ENCODE assay signal across 2 cellular contexts in the genomic region with DNA sequence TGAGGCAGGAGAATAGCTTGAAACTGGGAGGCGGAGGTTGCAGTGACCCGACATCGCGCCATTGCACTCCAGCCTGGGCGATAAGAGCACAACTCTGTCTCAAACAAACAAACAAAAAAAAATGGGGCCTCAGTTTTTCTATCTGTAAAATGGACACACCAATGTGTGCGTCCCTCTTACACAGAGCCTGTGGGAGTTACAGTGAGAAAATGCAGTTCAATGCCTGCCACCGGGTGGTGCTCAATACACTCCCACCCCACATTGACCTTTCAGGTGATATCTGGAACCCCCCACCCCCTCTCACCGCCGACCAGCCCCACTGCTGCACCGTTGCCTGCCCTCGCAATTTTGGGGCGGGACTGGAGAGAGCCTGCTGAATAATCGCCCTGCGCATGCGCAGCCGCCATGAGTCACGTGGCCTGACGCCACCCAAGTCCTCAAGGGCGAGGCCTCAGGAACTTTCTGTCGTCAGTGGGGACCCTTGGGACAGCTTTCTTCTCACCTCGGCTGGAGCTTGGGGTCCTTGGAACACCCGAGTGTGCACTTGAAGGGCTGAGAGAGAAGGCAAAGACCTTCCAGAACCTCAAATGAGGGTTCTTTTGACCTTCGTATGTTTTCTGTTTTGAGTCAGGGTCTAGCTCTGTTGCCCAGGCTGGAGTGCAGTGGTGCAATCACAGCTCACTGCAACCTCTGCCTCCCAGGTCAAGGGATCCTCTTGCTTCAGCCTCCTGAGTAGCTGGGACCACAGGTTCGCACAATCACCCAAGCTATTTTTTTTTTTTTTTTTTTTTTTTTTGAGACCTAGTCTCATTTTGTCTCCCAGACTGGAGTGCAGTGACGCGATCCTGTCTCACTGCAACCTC.
TF ChIP-seq lines count a peak whose summit lies in the region.

No MANE protein-coding gene starts in this region.

TF ChIP-seq in GM23338, 12 proteins besides CTCF, POLR2A, EP300 and RAD21:
- TF ChIP-seq, protein P1, sequence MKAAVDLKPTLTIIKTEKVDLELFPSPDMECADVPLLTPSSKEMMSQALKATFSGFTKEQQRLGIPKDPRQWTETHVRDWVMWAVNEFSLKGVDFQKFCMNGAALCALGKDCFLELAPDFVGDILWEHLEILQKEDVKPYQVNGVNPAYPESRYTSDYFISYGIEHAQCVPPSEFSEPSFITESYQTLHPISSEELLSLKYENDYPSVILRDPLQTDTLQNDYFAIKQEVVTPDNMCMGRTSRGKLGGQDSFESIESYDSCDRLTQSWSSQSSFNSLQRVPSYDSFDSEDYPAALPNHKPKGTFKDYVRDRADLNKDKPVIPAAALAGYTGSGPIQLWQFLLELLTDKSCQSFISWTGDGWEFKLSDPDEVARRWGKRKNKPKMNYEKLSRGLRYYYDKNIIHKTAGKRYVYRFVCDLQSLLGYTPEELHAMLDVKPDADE (IDR thresholded peaks at IDR 0.05): no peak
- TF ChIP-seq ZNF331 (CRISPR knock-in tag; IDR thresholded peaks at IDR 0.05; ENCODE audit: low read depth) (no peak), ZNF114 (CRISPR knock-in tag; IDR thresholded peaks at IDR 0.05) (no peak), NANOG (IDR thresholded peaks at IDR 0.05; ENCODE audit: borderline replicate concordance) (no peak), CREB1 (CRISPR knock-in tag; IDR thresholded peaks at IDR 0.05; ENCODE audit: low read depth) (no peak), EZH2phosphoT487 (IDR thresholded peaks at IDR 0.05; ENCODE audit: unreplicated experiment) (no peak)

TF ChIP-seq in WTC11, 78 proteins besides CTCF, POLR2A, EP300 and RAD21 (continued from another document):
- TF ChIP-seq, protein P2, sequence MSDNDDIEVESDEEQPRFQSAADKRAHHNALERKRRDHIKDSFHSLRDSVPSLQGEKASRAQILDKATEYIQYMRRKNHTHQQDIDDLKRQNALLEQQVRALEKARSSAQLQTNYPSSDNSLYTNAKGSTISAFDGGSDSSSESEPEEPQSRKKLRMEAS (CRISPR knock-in tag; IDR thresholded peaks at IDR 0.05): peak; percentile 40; the same call in 1 of the 2 replicates
- peak; percentile 90 for TF ChIP-seq ZNF121 (CRISPR knock-in tag; IDR thresholded peaks at IDR 0.05)
- TF ChIP-seq, protein P3, sequence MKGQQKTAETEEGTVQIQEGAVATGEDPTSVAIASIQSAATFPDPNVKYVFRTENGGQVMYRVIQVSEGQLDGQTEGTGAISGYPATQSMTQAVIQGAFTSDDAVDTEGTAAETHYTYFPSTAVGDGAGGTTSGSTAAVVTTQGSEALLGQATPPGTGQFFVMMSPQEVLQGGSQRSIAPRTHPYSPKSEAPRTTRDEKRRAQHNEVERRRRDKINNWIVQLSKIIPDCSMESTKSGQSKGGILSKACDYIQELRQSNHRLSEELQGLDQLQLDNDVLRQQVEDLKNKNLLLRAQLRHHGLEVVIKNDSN (CRISPR knock-in tag; IDR thresholded peaks at IDR 0.05): peak; percentile 49
- TF ChIP-seq, protein P4, sequence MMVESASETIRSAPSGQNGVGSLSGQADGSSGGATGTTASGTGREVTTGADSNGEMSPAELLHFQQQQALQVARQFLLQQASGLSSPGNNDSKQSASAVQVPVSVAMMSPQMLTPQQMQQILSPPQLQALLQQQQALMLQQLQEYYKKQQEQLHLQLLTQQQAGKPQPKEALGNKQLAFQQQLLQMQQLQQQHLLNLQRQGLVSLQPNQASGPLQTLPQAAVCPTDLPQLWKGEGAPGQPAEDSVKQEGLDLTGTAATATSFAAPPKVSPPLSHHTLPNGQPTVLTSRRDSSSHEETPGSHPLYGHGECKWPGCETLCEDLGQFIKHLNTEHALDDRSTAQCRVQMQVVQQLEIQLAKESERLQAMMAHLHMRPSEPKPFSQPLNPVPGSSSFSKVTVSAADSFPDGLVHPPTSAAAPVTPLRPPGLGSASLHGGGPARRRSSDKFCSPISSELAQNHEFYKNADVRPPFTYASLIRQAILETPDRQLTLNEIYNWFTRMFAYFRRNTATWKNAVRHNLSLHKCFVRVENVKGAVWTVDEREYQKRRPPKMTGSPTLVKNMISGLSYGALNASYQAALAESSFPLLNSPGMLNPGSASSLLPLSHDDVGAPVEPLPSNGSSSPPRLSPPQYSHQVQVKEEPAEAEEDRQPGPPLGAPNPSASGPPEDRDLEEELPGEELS (CRISPR knock-in tag; IDR thresholded peaks at IDR 0.05): no peak
- TF ChIP-seq, protein P5, sequence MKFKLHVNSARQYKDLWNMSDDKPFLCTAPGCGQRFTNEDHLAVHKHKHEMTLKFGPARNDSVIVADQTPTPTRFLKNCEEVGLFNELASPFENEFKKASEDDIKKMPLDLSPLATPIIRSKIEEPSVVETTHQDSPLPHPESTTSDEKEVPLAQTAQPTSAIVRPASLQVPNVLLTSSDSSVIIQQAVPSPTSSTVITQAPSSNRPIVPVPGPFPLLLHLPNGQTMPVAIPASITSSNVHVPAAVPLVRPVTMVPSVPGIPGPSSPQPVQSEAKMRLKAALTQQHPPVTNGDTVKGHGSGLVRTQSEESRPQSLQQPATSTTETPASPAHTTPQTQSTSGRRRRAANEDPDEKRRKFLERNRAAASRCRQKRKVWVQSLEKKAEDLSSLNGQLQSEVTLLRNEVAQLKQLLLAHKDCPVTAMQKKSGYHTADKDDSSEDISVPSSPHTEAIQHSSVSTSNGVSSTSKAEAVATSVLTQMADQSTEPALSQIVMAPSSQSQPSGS (CRISPR knock-in tag; IDR thresholded peaks at IDR 0.05; ENCODE audit: borderline replicate concordance, low read depth): no peak
TF ChIP-seq in WTC11: peak in this region for 5.
